In genomic region chr11:70206226-70206785, GRCh38 we compare ENCODE assay signal across 18 cellular contexts. TPM values are rescaled to one million over a fixed set of nuclear protein-coding genes. Genes with fewer than 3 reads are reported as not detected.
DNase-seq lines count a peak whose midpoint lies in the region; ATAC-seq, FAIRE-seq and TF ChIP-seq lines count a peak whose summit lies in the region.
"Had no signal": no experiment of that assay in that cellular context is flagged by ENCODE, and none has a peak within 500 bp of the region (broad histone marks: within the 10 kb centered on the region; RNA-seq: fewer than 3 reads in every experiment).

No MANE protein-coding gene starts in this region.

- no peaks in the 10 kb centered on the region for H3K9me3 ChIP-seq in cardiac muscle cell (ENCODE audit: low read depth)
- H3K9me3 ChIP-seq in HepG2 (ENCODE audit: low read length), result no peaks in the 10 kb centered on the region
- H3K9me3 ChIP-seq: psoas muscle, SJCRH30 had no signal

- TF ChIP-seq RAD21 in HepG2 (CRISPR knock-in tag; IDR thresholded peaks at IDR 0.05), result no peak

- TF ChIP-seq CTCF in cardiac muscle cell (IDR thresholded peaks at IDR 0.05; ENCODE audit: low read depth, low read length) (no peak), HepG2 (CRISPR knock-in tag; IDR thresholded peaks at IDR 0.05) (no peak), type B pancreatic cell (conservative IDR thresholded peaks at IDR 0.05) (no peak)

- in situ Hi-C loops in HepG2 (cut with HindIII; ENCODE audit: extremely low pct_ligation_motif_present, low pct_unique_long_range_greater_than_20kb), result no loop called here

- POLR2A ChIA-PET in activated CD8-positive, alpha-beta T cell treated with anti-CD3 and anti-CD28 coated beads, Interleukin-2, amount 10 ng/mL, durations not matched to agents 7 days and 5 days (lab: Charles Lee), result no interaction called here
- POLR2A ChIA-PET in HepG2 (lab: Yijun Ruan, JAX), result no interaction called here

- H3K27me3 ChIP-seq in cardiac muscle cell (no peaks in the 10 kb centered on the region), HepG2 (ENCODE audit: control insufficient read depth in 1 of 2, insufficient read depth in 2 of 2, low read length in 2 of 2) (no peaks in the 10 kb centered on the region; a peak in 1 of 5 replicates)
- H3K27me3 ChIP-seq: SJCRH30 had no signal

- DNase-seq in cardiac muscle cell (ENCODE audit: low read depth in 1 of 2, low spot score in 1 of 2) (no peak), left ventricle myocardium superior (no peak), HepG2 (ENCODE audit: low spot score) (no peak), type B pancreatic cell (ENCODE audit: extremely low spot score, unreplicated experiment) (no peak), GM12892 (ENCODE audit: insufficient read length) (no peak)
- no peak for DNase-seq in activated CD8-positive, alpha-beta T cell treated with anti-CD3 and anti-CD28 coated beads, Interleukin-2, amount 10 ng/mL, durations not matched to agents 7 days and 5 days
- DNase-seq: activated CD8-positive, alpha-beta memory T cell treated with anti-CD3 and anti-CD28 coated beads for 24 hours; caudate nucleus; DMS 273 treated with DMSO at 0.1 percent for 48 hours; NCI-H1694; NCI-H446; psoas muscle; SJCRH30; stimulated activated CD4-positive, alpha-beta T cell treated with anti-CD3 and anti-CD28 coated beads, Interleukin-12 subunit alpha, Interleukin-12 subunit beta, amount 100 ng/mL, for 4 hours had no signal

- H4K20me1 ChIP-seq in HepG2 (ENCODE audit: insufficient read depth, low read length), result peaks cover 17% of the 10 kb centered on the region; the same call in 1 of the 2 replicates

- ATAC-seq in left ventricle myocardium superior (no peak), HepG2 (no peak), GM21529 (IDR thresholded peaks at IDR 0.05; ENCODE audit: unreplicated experiment) (no peak), HG02610 (IDR thresholded peaks at IDR 0.05; ENCODE audit: unreplicated experiment) (no peak)
- ATAC-seq in activated CD8-positive, alpha-beta T cell treated with anti-CD3 and anti-CD28 coated beads, Interleukin-2, amount 10 ng/mL, durations not matched to agents 7 days and 5 days, result no peak
- ATAC-seq: left lobe of liver, psoas muscle had no signal

- H3K4me3 Mint-ChIP-seq in activated CD8-positive, alpha-beta T cell treated with anti-CD3 and anti-CD28 coated beads, Interleukin-2, amount 10 ng/mL, durations not matched to agents 7 days and 5 days, result no peak overlapping the region
- H3K4me3 Mint-ChIP-seq in type B pancreatic cell, result no peak overlapping the region

- no peak overlapping the region for H3K9ac ChIP-seq in HepG2 (ENCODE audit: insufficient read depth, low read depth, low read length)

- H3K27ac Mint-ChIP-seq in activated CD8-positive, alpha-beta T cell treated with anti-CD3 and anti-CD28 coated beads, Interleukin-2, amount 10 ng/mL, durations not matched to agents 7 days and 5 days, result peak overlapping the region; percentile 96
- peak overlapping the region; percentile 25 for H3K27ac Mint-ChIP-seq in type B pancreatic cell

- H3K36me3 ChIP-seq in cardiac muscle cell, result no peaks in the 10 kb centered on the region
- H3K36me3 ChIP-seq in HepG2 (replicated peaks in 1 of 2; ENCODE audit: control insufficient read depth in 1 of 2, insufficient read depth in 2 of 2, low read length in 2 of 2), result peaks cover 9 to 23% of the 10 kb centered on the region in 2 experiments; a peak in 4 of 5 replicates

- no peaks in the 10 kb centered on the region for H3K9me3 Mint-ChIP-seq in activated CD8-positive, alpha-beta T cell treated with anti-CD3 and anti-CD28 coated beads, Interleukin-2, amount 10 ng/mL, durations not matched to agents 7 days and 5 days (ENCODE audit: insufficient read depth)
- H3K9me3 Mint-ChIP-seq in type B pancreatic cell, result no peaks in the 10 kb centered on the region

- FAIRE-seq in HepG2 (lab: Jason Lieb, UNC) (no peak), GM12892 (lab: Jason Lieb, UNC) (no peak)
- FAIRE-seq: GM18507 had no signal

- peaks cover 14% of the 10 kb centered on the region for H3K4me1 ChIP-seq in cardiac muscle cell (ENCODE audit: low read depth)
- H3K4me1 ChIP-seq in HepG2 (ENCODE audit: insufficient read depth, low read length), result peaks cover 19% of the 10 kb centered on the region

- 98% methylated on average over 10 of the region's 17 CpGs for WGBS in HepG2 (ENCODE audit: low lambda C conversion rate)

- no peak overlapping the region for H3K4me3 ChIP-seq in cardiac muscle cell
- H3K4me3 ChIP-seq in HepG2 (replicated peaks in 1 of 3; ENCODE audit: insufficient read depth in 1 of 3, low read depth in 2 of 3, low read length in 3 of 3), result no peak overlapping the region
- H3K4me3 ChIP-seq: psoas muscle, SJCRH30 had no signal

- 0 out of 4 replicates have a peak, but pooled peaks of 1 of the 2 experiments have one; percentile 4 for TF ChIP-seq POLR2A in HepG2 (IDR thresholded peaks at IDR 0.05; ENCODE audit: insufficient read depth in 1 of 2, low read depth in 2 of 2, low read length in 2 of 2)
- TF ChIP-seq POLR2A in GM12892 (IDR thresholded peaks at IDR 0.05; ENCODE audit: low read depth, low read length), result no peak; the same call in 1 of the 2 replicates

- H3K4me2 ChIP-seq in HepG2 (ENCODE audit: low read depth, low read length), result no peak overlapping the region; the same call in 1 of the 2 replicates

- H3K27ac ChIP-seq in cardiac muscle cell (peak overlapping the region; percentile 65), HepG2 (ENCODE audit: extremely low read length, insufficient read depth, low read length) (no peak overlapping the region)
- H3K27ac ChIP-seq: psoas muscle, SJCRH30 had no signal

- no peak overlapping the region for H2AFZ ChIP-seq in HepG2 (ENCODE audit: low read length)

- peaks cover 20% of the 10 kb centered on the region for H3K79me2 ChIP-seq in HepG2 (ENCODE audit: insufficient read depth, low read length)

- CTCF ChIA-PET in activated CD8-positive, alpha-beta T cell treated with anti-CD3 and anti-CD28 coated beads, Interleukin-2, amount 10 ng/mL, durations not matched to agents 7 days and 5 days (lab: Charles Lee), result no interaction called here
- CTCF ChIA-PET in HepG2 (lab: Yijun Ruan, JAX; ENCODE audit: low intra/inter-chr PET ratio, low total read pairs), result no interaction called here

- H3K4me1 Mint-ChIP-seq in activated CD8-positive, alpha-beta T cell treated with anti-CD3 and anti-CD28 coated beads, Interleukin-2, amount 10 ng/mL, durations not matched to agents 7 days and 5 days (ENCODE audit: low read depth), result peaks cover 50% of the 10 kb centered on the region
- H3K4me1 Mint-ChIP-seq in type B pancreatic cell (ENCODE audit: unreplicated experiment), result peaks cover 32% of the 10 kb centered on the region

- no peaks in the 10 kb centered on the region for H3K27me3 Mint-ChIP-seq in activated CD8-positive, alpha-beta T cell treated with anti-CD3 and anti-CD28 coated beads, Interleukin-2, amount 10 ng/mL, durations not matched to agents 7 days and 5 days (ENCODE audit: low read depth)
- H3K27me3 Mint-ChIP-seq in type B pancreatic cell, result no peaks in the 10 kb centered on the region

- H3K36me3 Mint-ChIP-seq in activated CD8-positive, alpha-beta T cell treated with anti-CD3 and anti-CD28 coated beads, Interleukin-2, amount 10 ng/mL, durations not matched to agents 7 days and 5 days (ENCODE audit: low read depth), result peaks cover 53% of the 10 kb centered on the region
- peaks cover 16% of the 10 kb centered on the region for H3K36me3 Mint-ChIP-seq in type B pancreatic cell

- intact Hi-C loops in left ventricle myocardium superior (cut with micrococcal nuclease) (no loop called here), HepG2 (cut with micrococcal nuclease; ENCODE audit: unreplicated experiment) (loop anchor here (10.0 kb wide), 1 partner anchor 68 kb away; the partner anchor contains the start of gene PPFIA1)

- BruUV-seq in HepG2 (replicated peaks; lab: Mats Ljungman, UMichigan), result no TSS peak

- TF ChIP-seq EP300 in HepG2 (IDR thresholded peaks at IDR 0.05; ENCODE audit: low read depth in 2 of 2, low read length in 2 of 2) (no peak), HepG2 (CRISPR knock-in tag; IDR thresholded peaks at IDR 0.05; ENCODE audit: borderline replicate concordance) (no peak)

TF ChIP-seq in HepG2, 621 proteins besides CTCF, POLR2A, EP300 and RAD21 (continues in another document):
- TF ChIP-seq ZSCAN20 (CRISPR knock-in tag; IDR thresholded peaks at IDR 0.05; ENCODE audit: borderline replicate concordance) (no peak), FOXA1 (IDR thresholded peaks at IDR 0.05) (no peak), FOXA1 (CRISPR knock-in tag; IDR thresholded peaks at IDR 0.05) (no peak)

RNA-seq across cellular contexts. Expression of gene FADD, which starts 3.2 kb away (rescaled TPM):
- 30.1 and 34.0 TPM in 2 replicates for total RNA-seq in cardiac muscle cell
- 34.8 and 37.1 TPM in 2 replicates for polyA plus RNA-seq in cardiac muscle cell
- 8.8 TPM for total RNA-seq in left ventricle myocardium superior
- 10 to 100 TPM; 37.3 to 37.8 TPM for total RNA-seq in activated CD8-positive, alpha-beta T cell treated with anti-CD3 and anti-CD28 coated beads, Interleukin-2, amount 10 ng/mL, durations not matched to agents 7 days and 5 days
- 21.4 and 22.2 TPM in 2 replicates for total RNA-seq in HepG2 (2016; rRNA removed; fragmentation: Illumina TruSeq; extraction: Trizol)
- 5.0 and 5.9 TPM in 2 replicates for total RNA-seq in HepG2 (2016; cell fraction: cytosol; rRNA removed; fragmentation: Illumina TruSeq; extraction: Trizol; ENCODE audit: low read depth)
- 20.6 and 22.3 TPM in 2 replicates for total RNA-seq in HepG2 (2016; cell fraction: insoluble cytoplasmic fraction; rRNA removed; fragmentation: Illumina TruSeq; extraction: Trizol)
- total RNA-seq in HepG2 (2016; cell fraction: membrane; rRNA removed; fragmentation: Illumina TruSeq; extraction: Trizol), result 13.7 and 13.9 TPM in 2 replicates
- 9.1 and 12.1 TPM in 2 replicates for total RNA-seq in HepG2 (2016; cell fraction: nucleus; rRNA removed; fragmentation: Illumina TruSeq; extraction: Trizol)
- 14.2 and 14.9 TPM in 2 replicates for polyA plus RNA-seq in HepG2 (2011; rRNA removed)
- polyA plus RNA-seq in HepG2 (2011; cell fraction: cytosol; rRNA removed), result 16.0 and 16.7 TPM in 2 replicates
- 7.8 and 9.6 TPM in 2 replicates for polyA plus RNA-seq in HepG2 (2011; cell fraction: nucleus; rRNA removed)
- polyA plus RNA-seq in HepG2 (2012), result 10.4 and 12.8 TPM in 2 replicates
- polyA plus RNA-seq in HepG2 (2016; cell fraction: cytosol; fragmentation: Illumina TruSeq; extraction: Trizol; ENCODE audit: low read depth), result 3.2 TPM in 2 replicates
- polyA plus RNA-seq in HepG2 (2016; cell fraction: insoluble cytoplasmic fraction; fragmentation: Illumina TruSeq; extraction: Trizol; ENCODE audit: low read depth), result 20.0 and 20.2 TPM in 2 replicates
- 7.0 and 7.9 TPM in 2 replicates for polyA plus RNA-seq in HepG2 (2016; cell fraction: membrane; fragmentation: Illumina TruSeq; extraction: Trizol; ENCODE audit: low read depth)
- 15.0 and 15.1 TPM in 2 replicates for polyA plus RNA-seq in HepG2 (2016; cell fraction: nucleus; fragmentation: Illumina TruSeq; extraction: Trizol; ENCODE audit: insufficient read depth, low read depth)
- 21.5 and 78.8 TPM in 2 replicates for polyA minus RNA-seq in HepG2 (2011; rRNA and poly(A)+ RNA removed; ENCODE audit: low replicate concordance)
- polyA minus RNA-seq in HepG2 (2011; cell fraction: cytosol; rRNA and poly(A)+ RNA removed), result 8.5 and 9.1 TPM in 2 replicates
- polyA minus RNA-seq in HepG2 (2011; cell fraction: nucleus; rRNA and poly(A)+ RNA removed), result 8.6 and 9.7 TPM in 2 replicates
- total RNA-seq in type B pancreatic cell (ENCODE audit: low replicate concordance), result 24.0 TPM in 2 replicates
- polyA plus RNA-seq in GM12892 (2012; ENCODE audit: missing spikeins), result 8.0 TPM
